ENCODE assay signal across 9 cellular contexts in genomic region chr15:60399246-60399915, GRCh38. TPM values are rescaled to one million over a fixed set of nuclear protein-coding genes. Genes with fewer than 3 reads are reported as not detected.
DNase-seq lines count a peak whose midpoint lies in the region; ATAC-seq and TF ChIP-seq lines count a peak whose summit lies in the region.
"Had no signal": no experiment of that assay in that cellular context is flagged by ENCODE, and none has a peak within 500 bp of the region (broad histone marks: within the 10 kb centered on the region; RNA-seq: fewer than 3 reads in every experiment).

No MANE protein-coding gene starts in this region.

- no peak for TF ChIP-seq EP300 in tibial nerve (IDR thresholded peaks at IDR 0.05)

- H3K4me1 ChIP-seq in mesodermal cell (ENCODE audit: control insufficient read depth, insufficient read depth, low read length, poor library complexity, severe bottlenecking) (peaks cover 41% of the 10 kb centered on the region), tibial nerve (peaks cover 4 to 66% (median 32%) of the 10 kb centered on the region in 4 donors)

- TF ChIP-seq POLR2A in tibial nerve (IDR thresholded peaks at IDR 0.05) = no peak

- H3K27ac ChIP-seq in mesodermal cell (ENCODE audit: low read depth, low read length, severe bottlenecking) (peak overlapping the region; percentile 97), tibial nerve (peak overlapping the region; percentile 86 to 100 (median 98))

- H3K27me3 ChIP-seq in tibial nerve = no peaks in the 10 kb centered on the region

- no peaks in the 10 kb centered on the region for H3K27me3 Mint-ChIP-seq in activated naive CD4-positive, alpha-beta T cell treated with anti-CD3 and anti-CD28 coated beads, Interleukin-2, amount 50 U/mL, for 24 hours

- H3K4me3 ChIP-seq in mesodermal cell (ENCODE audit: extremely low read depth, insufficient read depth, low read length, poor library complexity, severe bottlenecking) (no peak overlapping the region), tibial nerve (peak overlapping the region in 3 of 4 donors; percentile 7 to 98 (median 97))

- no peak for DNase-seq in activated naive CD4-positive, alpha-beta T cell treated with anti-CD3 and anti-CD28 coated beads, Interleukin-2, amount 50 U/mL, for 16 hours
- DNase-seq in astrocyte of the hippocampus (ENCODE audit: low read depth, low spot score) (peak; percentile 30), tibial nerve (ENCODE audit: low spot score in 2 of 2) (no peak), 8988T (no peak), inferior parietal cortex (ENCODE audit: extremely low spot score) (no peak)
- DNase-seq: NCI-H1436 had no signal

- H3K4me1 Mint-ChIP-seq in activated naive CD4-positive, alpha-beta T cell treated with anti-CD3 and anti-CD28 coated beads, Interleukin-2, amount 50 U/mL, for 24 hours = peaks cover 19% of the 10 kb centered on the region

- TF ChIP-seq CTCF in tibial nerve (IDR thresholded peaks at IDR 0.05) = no peak

- H3K9me3 Mint-ChIP-seq in activated naive CD4-positive, alpha-beta T cell treated with anti-CD3 and anti-CD28 coated beads, Interleukin-2, amount 50 U/mL, for 24 hours = no peaks in the 10 kb centered on the region

- H3K36me3 Mint-ChIP-seq in activated naive CD4-positive, alpha-beta T cell treated with anti-CD3 and anti-CD28 coated beads, Interleukin-2, amount 50 U/mL, for 24 hours = no peaks in the 10 kb centered on the region

- H3K36me3 ChIP-seq in mesodermal cell (ENCODE audit: control insufficient read depth, insufficient read depth, low read length) = peaks cover 19% of the 10 kb centered on the region
- peaks cover 0 to 6% (median 0%) of the 10 kb centered on the region in 3 donors for H3K36me3 ChIP-seq in tibial nerve

- H3K4me3 Mint-ChIP-seq in activated naive CD4-positive, alpha-beta T cell treated with anti-CD3 and anti-CD28 coated beads, Interleukin-2, amount 50 U/mL, for 24 hours = peak overlapping the region; percentile 86

- 48 to 53% methylated on average over 17 to 18 of the region's 21 CpGs for WGBS in mesodermal cell (ENCODE audit: insufficient coverage in 2 of 2), 2 experiments
- WGBS in tibial nerve, 2 donors = 15% methylated on average over 21 of the region's 21 CpGs

- no peak for ATAC-seq in HG02938 (IDR thresholded peaks at IDR 0.05; ENCODE audit: unreplicated experiment)

- no peaks in the 10 kb centered on the region for H3K9me3 ChIP-seq in mesodermal cell (ENCODE audit: control insufficient read depth, low read length)
- no peaks in the 10 kb centered on the region for H3K9me3 ChIP-seq in tibial nerve

- peak overlapping the region; percentile 87 for H3K27ac Mint-ChIP-seq in activated naive CD4-positive, alpha-beta T cell treated with anti-CD3 and anti-CD28 coated beads, Interleukin-2, amount 50 U/mL, for 24 hours

RNA-seq across cellular contexts. Expression of gene ANXA2, which starts 1.6 kb away (rescaled TPM):
- 1,317 TPM for polyA plus RNA-seq in mesodermal cell (2013, experiment 1 of 2)
- polyA plus RNA-seq in mesodermal cell (2013, experiment 2 of 2) = 1,257 TPM
- total RNA-seq in tibial nerve = 1,000 to 10,000 TPM in 2 of 4 donors, 100 to 1,000 TPM in 2; 747 to 1,181 (median 1,009) TPM
